ENCODE assay signal across 18 cellular contexts in the genomic region with DNA sequence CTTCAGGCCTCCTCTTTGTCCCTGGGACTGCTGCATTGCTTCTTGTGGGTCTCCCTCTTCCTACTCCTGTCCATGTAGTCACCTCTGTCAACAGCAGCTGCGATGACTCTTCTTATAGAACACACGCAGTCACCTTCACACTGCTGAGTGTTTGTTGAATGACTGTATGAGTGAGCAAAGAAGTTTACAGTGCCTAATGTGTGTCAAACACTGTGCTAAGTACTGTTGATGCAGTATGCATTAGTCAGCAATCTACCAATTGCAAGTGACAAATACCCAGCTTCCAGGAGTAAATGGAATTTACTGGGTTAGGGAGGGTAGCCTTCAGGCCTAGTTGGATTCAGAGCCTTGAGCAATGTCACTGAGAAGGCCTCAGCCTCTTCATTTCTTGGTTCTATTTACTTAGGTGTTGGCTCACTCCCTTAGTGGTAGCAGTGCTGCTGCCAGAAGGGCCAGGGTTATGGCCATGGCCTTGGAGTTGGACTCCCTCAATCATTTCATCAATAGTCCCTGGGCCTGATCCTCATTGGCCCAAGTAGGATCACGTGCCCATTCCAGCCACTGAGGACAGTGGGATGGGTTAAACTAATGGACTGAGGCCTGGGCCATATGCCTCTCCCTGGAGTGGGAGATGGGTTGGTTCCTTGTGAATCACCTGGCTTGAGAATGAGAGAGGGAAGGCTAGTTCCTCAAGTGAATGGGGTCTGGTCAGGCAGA.
DNase-seq lines count a peak whose midpoint lies in the region; ATAC-seq, FAIRE-seq and TF ChIP-seq lines count a peak whose summit lies in the region.
"Had no signal": no experiment of that assay in that cellular context is flagged by ENCODE, and none has a peak within 500 bp of the region (broad histone marks: within the 10 kb centered on the region; RNA-seq: fewer than 3 reads in every experiment).

No MANE protein-coding gene starts in this region.

- H2AFZ ChIP-seq in HepG2 (ENCODE audit: low read length): no peak overlapping the region

- no peak for TF ChIP-seq POLR2A in HepG2 (IDR thresholded peaks at IDR 0.05; ENCODE audit: insufficient read depth in 1 of 2, low read depth in 2 of 2, low read length in 2 of 2)

- no peak for DNase-seq in cardiac muscle cell (ENCODE audit: low read depth in 1 of 2, low spot score in 1 of 2)
- no peak for DNase-seq in left cardiac atrium
- no peak for DNase-seq in central memory CD8-positive, alpha-beta T cell (ENCODE audit: low spot score in 2 of 2)
- DNase-seq in HepG2 (ENCODE audit: low spot score): no peak
- DNase-seq in thoracic aorta (ENCODE audit: low spot score): no peak
- no peak for DNase-seq in dedifferentiated amniotic fluid mesenchymal stem cell (ENCODE audit: extremely low spot score)
- no peak for DNase-seq in HK-2 (ENCODE audit: unreplicated experiment)
- DNase-seq: DMS153; mammary epithelial cell; NCI-H1092; NCI-H446 treated with DMSO at 0.1 percent for 48 hours; stimulated activated naive CD4-positive, alpha-beta T cell; T1000 had no signal

- no peaks in the 10 kb centered on the region for H3K9me3 ChIP-seq in cardiac muscle cell (ENCODE audit: low read depth)
- H3K9me3 ChIP-seq in HepG2 (ENCODE audit: low read length): no peaks in the 10 kb centered on the region
- no peaks in the 10 kb centered on the region for H3K9me3 ChIP-seq in thoracic aorta
- H3K9me3 ChIP-seq: pancreas had no signal

- intact Hi-C loops in left cardiac atrium (cut with DNase I): no loop called here
- intact Hi-C loops in HepG2 (cut with micrococcal nuclease; ENCODE audit: unreplicated experiment): no loop called here

- CTCF ChIA-PET in HepG2 (lab: Yijun Ruan, JAX; ENCODE audit: low intra/inter-chr PET ratio, low total read pairs): no interaction called here

- H3K27me3 Mint-ChIP-seq in central memory CD8-positive, alpha-beta T cell: no peaks in the 10 kb centered on the region

- H3K4me1 ChIP-seq in cardiac muscle cell (ENCODE audit: low read depth) (peaks cover 16% of the 10 kb centered on the region), HepG2 (ENCODE audit: insufficient read depth, low read length) (peaks cover 22% of the 10 kb centered on the region), thoracic aorta (ENCODE audit: control insufficient read depth in 1 of 2, low read depth in 2 of 2) (peaks cover 14 to 51% of the 10 kb centered on the region in 2 donors)

- TF ChIP-seq RAD21 in HepG2 (CRISPR knock-in tag; IDR thresholded peaks at IDR 0.05): no peak

- H3K79me2 ChIP-seq in HepG2 (ENCODE audit: insufficient read depth, low read length): no peaks in the 10 kb centered on the region

- H3K36me3 ChIP-seq in cardiac muscle cell (no peaks in the 10 kb centered on the region), HepG2 (replicated peaks in 1 of 2; ENCODE audit: control insufficient read depth in 1 of 2, insufficient read depth in 2 of 2, low read length in 2 of 2) (no peaks in the 10 kb centered on the region), thoracic aorta (no peaks in the 10 kb centered on the region)
- H3K36me3 ChIP-seq: pancreas had no signal

- in situ Hi-C loops in HepG2 (cut with HindIII; ENCODE audit: extremely low pct_ligation_motif_present, low pct_unique_long_range_greater_than_20kb): no loop called here

- H3K27me3 ChIP-seq in cardiac muscle cell (no peaks in the 10 kb centered on the region), HepG2 (ENCODE audit: control insufficient read depth in 1 of 2, insufficient read depth in 2 of 2, low read length in 2 of 2) (no peaks in the 10 kb centered on the region), thoracic aorta (replicated peaks; ENCODE audit: insufficient read depth) (no peaks in the 10 kb centered on the region)
- H3K27me3 ChIP-seq: pancreas had no signal

- H3K36me3 Mint-ChIP-seq in central memory CD8-positive, alpha-beta T cell (ENCODE audit: insufficient read depth): peaks cover 8% of the 10 kb centered on the region

- no peak overlapping the region for H3K4me2 ChIP-seq in HepG2 (ENCODE audit: low read depth, low read length)

- 87% methylated on average over 2 of the region's 3 CpGs for WGBS in HepG2 (ENCODE audit: low lambda C conversion rate)

- no peak for ATAC-seq in left cardiac atrium
- ATAC-seq in central memory CD8-positive, alpha-beta T cell (replicated peaks; ENCODE audit: extremely low read depth, poor library complexity, severe bottlenecking): no peak
- no peak for ATAC-seq in HepG2
- no peak for ATAC-seq in thoracic aorta (ENCODE audit: insufficient number of reproducible peaks, low FRiP score, low read depth)
- no peak for ATAC-seq in HG02852 (IDR thresholded peaks at IDR 0.05; ENCODE audit: unreplicated experiment)
- ATAC-seq: Panc1, pancreas had no signal

- TF ChIP-seq CTCF in cardiac muscle cell (IDR thresholded peaks at IDR 0.05; ENCODE audit: low read depth, low read length) (no peak), HepG2 (CRISPR knock-in tag; IDR thresholded peaks at IDR 0.05) (no peak), thoracic aorta (IDR thresholded peaks at IDR 0.05) (no peak)

- H3K9me3 Mint-ChIP-seq in central memory CD8-positive, alpha-beta T cell: no peaks in the 10 kb centered on the region

- no peaks in the 10 kb centered on the region for H4K20me1 ChIP-seq in HepG2 (ENCODE audit: insufficient read depth, low read length)

- H3K27ac ChIP-seq in cardiac muscle cell: peak overlapping the region; percentile 53
- no peak overlapping the region for H3K27ac ChIP-seq in HepG2 (ENCODE audit: extremely low read length, insufficient read depth, low read length)
- H3K27ac ChIP-seq in thoracic aorta: peak overlapping the region; percentile 4 to 81

- H3K4me1 Mint-ChIP-seq in central memory CD8-positive, alpha-beta T cell: peaks cover 57% of the 10 kb centered on the region

- POLR2A ChIA-PET in HepG2 (lab: Yijun Ruan, JAX): interaction anchor here (2.9 kb wide), 1 partner anchor 8 kb away, joined by 13 read pairs; no protein-coding TSS in a partner anchor

- H3K4me3 Mint-ChIP-seq in central memory CD8-positive, alpha-beta T cell: no peak overlapping the region

- no peak for FAIRE-seq in HepG2 (lab: Jason Lieb, UNC)
- FAIRE-seq: endometrium, HTR-8/SVneo, pancreas had no signal

- TF ChIP-seq EP300 in HepG2 (IDR thresholded peaks at IDR 0.05; ENCODE audit: low read depth in 2 of 2, low read length in 2 of 2) (no peak), HepG2 (CRISPR knock-in tag; IDR thresholded peaks at IDR 0.05; ENCODE audit: borderline replicate concordance) (no peak)

- H3K9ac ChIP-seq in HepG2 (ENCODE audit: insufficient read depth, low read depth, low read length): no peak overlapping the region

- H3K4me3 ChIP-seq in cardiac muscle cell (no peak overlapping the region), HepG2 (replicated peaks in 1 of 3; ENCODE audit: insufficient read depth in 1 of 3, low read depth in 2 of 3, low read length in 3 of 3) (no peak overlapping the region), thoracic aorta (no peak overlapping the region)
- H3K4me3 ChIP-seq: pancreas had no signal

- peak overlapping the region; percentile 84 for H3K27ac Mint-ChIP-seq in central memory CD8-positive, alpha-beta T cell (ENCODE audit: low read depth)

- no TSS peak for BruUV-seq in HepG2 (replicated peaks; lab: Mats Ljungman, UMichigan)

TF ChIP-seq in HepG2, 621 proteins besides CTCF, POLR2A, EP300 and RAD21:
- peak; percentile 51; the same call in 1 of the 2 replicates for TF ChIP-seq MAFF (IDR thresholded peaks at IDR 0.05; ENCODE audit: low read depth, low read length)
- TF ChIP-seq ZNF17 (CRISPR knock-in tag; IDR thresholded peaks at IDR 0.05): no peak
- TF ChIP-seq MAFK (conservative IDR thresholded peaks at IDR 0.05 in 1 of 2, IDR thresholded peaks at IDR 0.05 in 1 of 2; ENCODE audit: low read length in 2 of 2): peak; percentile 13 to 52; a peak in 1 of 4 replicates
- no peak for TF ChIP-seq ARID2 (CRISPR knock-in tag; IDR thresholded peaks at IDR 0.05; ENCODE audit: borderline replicate concordance)
- peak; percentile 88; the same call in 1 of the 2 replicates for TF ChIP-seq ZNF3 (CRISPR knock-in tag; IDR thresholded peaks at IDR 0.05)
TF ChIP-seq in HepG2: peak in this region for 3.
